ENCODE assay signal across 1 cellular context in genomic region chr2:64210816-64211215, GRCh38.
A peak's percentile ranks its signal among the peaks of the same experiment; 100 is the strongest.
TF ChIP-seq lines count a peak whose summit lies in the region.

No MANE protein-coding gene starts in this region.

TF ChIP-seq in GM12878, 131 proteins besides CTCF, POLR2A, EP300 and RAD21:
- TF ChIP-seq CREB1 (IDR thresholded peaks at IDR 0.05; ENCODE audit: low read depth) (0 out of 2 replicates have a peak, but pooled peaks have one; percentile 22), CREM (IDR thresholded peaks at IDR 0.05; ENCODE audit: low read depth) (0 out of 2 replicates have a peak, but pooled peaks have one; percentile 34), EED (IDR thresholded peaks at IDR 0.05; ENCODE audit: low read depth) (0 out of 2 replicates have a peak, but pooled peaks have one; percentile 66), BHLHE40 (IDR thresholded peaks at IDR 0.05; ENCODE audit: borderline replicate concordance in 1 of 2, low read depth in 2 of 2, low read length in 1 of 2) (no peak), SMAD1 (IDR thresholded peaks at IDR 0.05; ENCODE audit: low read depth, partially characterized antibody) (no peak)
